1 cellular context compared by ENCODE assay signal in genomic region chr11:123430736-123431356, GRCh38.
TF ChIP-seq lines count a peak whose summit lies in the region.

No MANE protein-coding gene starts in this region.

TF ChIP-seq in GM12878, 131 proteins besides CTCF, POLR2A, EP300 and RAD21 (continued from another document):
- TF ChIP-seq, protein P1, sequence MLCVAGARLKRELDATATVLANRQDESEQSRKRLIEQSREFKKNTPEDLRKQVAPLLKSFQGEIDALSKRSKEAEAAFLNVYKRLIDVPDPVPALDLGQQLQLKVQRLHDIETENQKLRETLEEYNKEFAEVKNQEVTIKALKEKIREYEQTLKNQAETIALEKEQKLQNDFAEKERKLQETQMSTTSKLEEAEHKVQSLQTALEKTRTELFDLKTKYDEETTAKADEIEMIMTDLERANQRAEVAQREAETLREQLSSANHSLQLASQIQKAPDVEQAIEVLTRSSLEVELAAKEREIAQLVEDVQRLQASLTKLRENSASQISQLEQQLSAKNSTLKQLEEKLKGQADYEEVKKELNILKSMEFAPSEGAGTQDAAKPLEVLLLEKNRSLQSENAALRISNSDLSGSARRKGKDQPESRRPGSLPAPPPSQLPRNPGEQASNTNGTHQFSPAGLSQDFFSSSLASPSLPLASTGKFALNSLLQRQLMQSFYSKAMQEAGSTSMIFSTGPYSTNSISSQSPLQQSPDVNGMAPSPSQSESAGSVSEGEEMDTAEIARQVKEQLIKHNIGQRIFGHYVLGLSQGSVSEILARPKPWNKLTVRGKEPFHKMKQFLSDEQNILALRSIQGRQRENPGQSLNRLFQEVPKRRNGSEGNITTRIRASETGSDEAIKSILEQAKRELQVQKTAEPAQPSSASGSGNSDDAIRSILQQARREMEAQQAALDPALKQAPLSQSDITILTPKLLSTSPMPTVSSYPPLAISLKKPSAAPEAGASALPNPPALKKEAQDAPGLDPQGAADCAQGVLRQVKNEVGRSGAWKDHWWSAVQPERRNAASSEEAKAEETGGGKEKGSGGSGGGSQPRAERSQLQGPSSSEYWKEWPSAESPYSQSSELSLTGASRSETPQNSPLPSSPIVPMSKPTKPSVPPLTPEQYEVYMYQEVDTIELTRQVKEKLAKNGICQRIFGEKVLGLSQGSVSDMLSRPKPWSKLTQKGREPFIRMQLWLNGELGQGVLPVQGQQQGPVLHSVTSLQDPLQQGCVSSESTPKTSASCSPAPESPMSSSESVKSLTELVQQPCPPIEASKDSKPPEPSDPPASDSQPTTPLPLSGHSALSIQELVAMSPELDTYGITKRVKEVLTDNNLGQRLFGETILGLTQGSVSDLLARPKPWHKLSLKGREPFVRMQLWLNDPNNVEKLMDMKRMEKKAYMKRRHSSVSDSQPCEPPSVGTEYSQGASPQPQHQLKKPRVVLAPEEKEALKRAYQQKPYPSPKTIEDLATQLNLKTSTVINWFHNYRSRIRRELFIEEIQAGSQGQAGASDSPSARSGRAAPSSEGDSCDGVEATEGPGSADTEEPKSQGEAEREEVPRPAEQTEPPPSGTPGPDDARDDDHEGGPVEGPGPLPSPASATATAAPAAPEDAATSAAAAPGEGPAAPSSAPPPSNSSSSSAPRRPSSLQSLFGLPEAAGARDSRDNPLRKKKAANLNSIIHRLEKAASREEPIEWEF (IDR thresholded peaks at IDR 0.05; ENCODE audit: insufficient replicate concordance, low read depth, low read length): no peak
- TF ChIP-seq IRF4 (IDR thresholded peaks at IDR 0.05; ENCODE audit: low read depth, low read length) (no peak), ZZZ3 (IDR thresholded peaks at IDR 0.05; ENCODE audit: control insufficient read depth, insufficient read length, low read depth) (no peak), LARP7 (IDR thresholded peaks at IDR 0.05) (no peak), SREBF2 (IDR thresholded peaks at IDR 0.05; ENCODE audit: low read length) (no peak), RUNX3 (IDR thresholded peaks at IDR 0.05; ENCODE audit: low read length) (no peak), E4F1 (IDR thresholded peaks at IDR 0.05; ENCODE audit: borderline replicate concordance, partially characterized antibody) (no peak), BMI1 (IDR thresholded peaks at IDR 0.05; ENCODE audit: borderline replicate concordance) (no peak), CHD4 (IDR thresholded peaks at IDR 0.05) (no peak), GATAD2B (conservative IDR thresholded peaks at IDR 0.05; ENCODE audit: low read depth) (no peak; the same call in 1 of the 2 replicates), DPF2 (IDR thresholded peaks at IDR 0.05) (0 out of 2 replicates have a peak, but pooled peaks have one; percentile 37), KLF5 (IDR thresholded peaks at IDR 0.05; ENCODE audit: partially characterized antibody) (no peak), SP1 (IDR thresholded peaks at IDR 0.05; ENCODE audit: low read depth, low read length) (no peak), TCF3 (IDR thresholded peaks at IDR 0.05; ENCODE audit: borderline replicate concordance, insufficient read depth, low read depth, low read length) (0 out of 2 replicates have a peak, but pooled peaks have one; percentile 4), ESRRA (IDR thresholded peaks at IDR 0.05; ENCODE audit: low read length) (no peak), PAX5 (IDR thresholded peaks at IDR 0.05; ENCODE audit: borderline replicate concordance, low read depth, low read length) (no peak), MYC (IDR thresholded peaks at IDR 0.05; ENCODE audit: insufficient read depth, insufficient read length, insufficient replicate concordance, low read length, severe bottlenecking) (no peak), SUZ12 (IDR thresholded peaks at IDR 0.05; ENCODE audit: unreplicated experiment) (no peak), IKZF1 (conservative IDR thresholded peaks at IDR 0.05) (peak; percentile 86), RBBP5 (conservative IDR thresholded peaks at IDR 0.05) (no peak), CBX5 (IDR thresholded peaks at IDR 0.05; ENCODE audit: low read depth) (no peak), CEBPB (IDR thresholded peaks at IDR 0.05; ENCODE audit: borderline replicate concordance in 1 of 2, low read depth in 2 of 2, low read length in 2 of 2) (no peak), ZNF384 (IDR thresholded peaks at IDR 0.05; ENCODE audit: borderline replicate concordance, low read depth, low read length) (no peak), SPI1 (IDR thresholded peaks at IDR 0.05; ENCODE audit: borderline replicate concordance, insufficient read depth, low read depth, low read length) (peak; percentile 4; the same call in 1 of the 2 replicates)
- TF ChIP-seq, protein P2, sequence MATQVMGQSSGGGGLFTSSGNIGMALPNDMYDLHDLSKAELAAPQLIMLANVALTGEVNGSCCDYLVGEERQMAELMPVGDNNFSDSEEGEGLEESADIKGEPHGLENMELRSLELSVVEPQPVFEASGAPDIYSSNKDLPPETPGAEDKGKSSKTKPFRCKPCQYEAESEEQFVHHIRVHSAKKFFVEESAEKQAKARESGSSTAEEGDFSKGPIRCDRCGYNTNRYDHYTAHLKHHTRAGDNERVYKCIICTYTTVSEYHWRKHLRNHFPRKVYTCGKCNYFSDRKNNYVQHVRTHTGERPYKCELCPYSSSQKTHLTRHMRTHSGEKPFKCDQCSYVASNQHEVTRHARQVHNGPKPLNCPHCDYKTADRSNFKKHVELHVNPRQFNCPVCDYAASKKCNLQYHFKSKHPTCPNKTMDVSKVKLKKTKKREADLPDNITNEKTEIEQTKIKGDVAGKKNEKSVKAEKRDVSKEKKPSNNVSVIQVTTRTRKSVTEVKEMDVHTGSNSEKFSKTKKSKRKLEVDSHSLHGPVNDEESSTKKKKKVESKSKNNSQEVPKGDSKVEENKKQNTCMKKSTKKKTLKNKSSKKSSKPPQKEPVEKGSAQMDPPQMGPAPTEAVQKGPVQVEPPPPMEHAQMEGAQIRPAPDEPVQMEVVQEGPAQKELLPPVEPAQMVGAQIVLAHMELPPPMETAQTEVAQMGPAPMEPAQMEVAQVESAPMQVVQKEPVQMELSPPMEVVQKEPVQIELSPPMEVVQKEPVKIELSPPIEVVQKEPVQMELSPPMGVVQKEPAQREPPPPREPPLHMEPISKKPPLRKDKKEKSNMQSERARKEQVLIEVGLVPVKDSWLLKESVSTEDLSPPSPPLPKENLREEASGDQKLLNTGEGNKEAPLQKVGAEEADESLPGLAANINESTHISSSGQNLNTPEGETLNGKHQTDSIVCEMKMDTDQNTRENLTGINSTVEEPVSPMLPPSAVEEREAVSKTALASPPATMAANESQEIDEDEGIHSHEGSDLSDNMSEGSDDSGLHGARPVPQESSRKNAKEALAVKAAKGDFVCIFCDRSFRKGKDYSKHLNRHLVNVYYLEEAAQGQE (IDR thresholded peaks at IDR 0.05; ENCODE audit: low read depth, low read length): no peak
- TF ChIP-seq, protein P3, sequence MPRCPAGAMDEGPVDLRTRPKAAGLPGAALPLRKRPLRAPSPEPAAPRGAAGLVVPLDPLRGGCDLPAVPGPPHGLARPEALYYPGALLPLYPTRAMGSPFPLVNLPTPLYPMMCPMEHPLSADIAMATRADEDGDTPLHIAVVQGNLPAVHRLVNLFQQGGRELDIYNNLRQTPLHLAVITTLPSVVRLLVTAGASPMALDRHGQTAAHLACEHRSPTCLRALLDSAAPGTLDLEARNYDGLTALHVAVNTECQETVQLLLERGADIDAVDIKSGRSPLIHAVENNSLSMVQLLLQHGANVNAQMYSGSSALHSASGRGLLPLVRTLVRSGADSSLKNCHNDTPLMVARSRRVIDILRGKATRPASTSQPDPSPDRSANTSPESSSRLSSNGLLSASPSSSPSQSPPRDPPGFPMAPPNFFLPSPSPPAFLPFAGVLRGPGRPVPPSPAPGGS (IDR thresholded peaks at IDR 0.05; ENCODE audit: borderline replicate concordance, insufficient read depth, low read depth, low read length, poor library complexity, severe bottlenecking): no peak
- TF ChIP-seq, protein P4, sequence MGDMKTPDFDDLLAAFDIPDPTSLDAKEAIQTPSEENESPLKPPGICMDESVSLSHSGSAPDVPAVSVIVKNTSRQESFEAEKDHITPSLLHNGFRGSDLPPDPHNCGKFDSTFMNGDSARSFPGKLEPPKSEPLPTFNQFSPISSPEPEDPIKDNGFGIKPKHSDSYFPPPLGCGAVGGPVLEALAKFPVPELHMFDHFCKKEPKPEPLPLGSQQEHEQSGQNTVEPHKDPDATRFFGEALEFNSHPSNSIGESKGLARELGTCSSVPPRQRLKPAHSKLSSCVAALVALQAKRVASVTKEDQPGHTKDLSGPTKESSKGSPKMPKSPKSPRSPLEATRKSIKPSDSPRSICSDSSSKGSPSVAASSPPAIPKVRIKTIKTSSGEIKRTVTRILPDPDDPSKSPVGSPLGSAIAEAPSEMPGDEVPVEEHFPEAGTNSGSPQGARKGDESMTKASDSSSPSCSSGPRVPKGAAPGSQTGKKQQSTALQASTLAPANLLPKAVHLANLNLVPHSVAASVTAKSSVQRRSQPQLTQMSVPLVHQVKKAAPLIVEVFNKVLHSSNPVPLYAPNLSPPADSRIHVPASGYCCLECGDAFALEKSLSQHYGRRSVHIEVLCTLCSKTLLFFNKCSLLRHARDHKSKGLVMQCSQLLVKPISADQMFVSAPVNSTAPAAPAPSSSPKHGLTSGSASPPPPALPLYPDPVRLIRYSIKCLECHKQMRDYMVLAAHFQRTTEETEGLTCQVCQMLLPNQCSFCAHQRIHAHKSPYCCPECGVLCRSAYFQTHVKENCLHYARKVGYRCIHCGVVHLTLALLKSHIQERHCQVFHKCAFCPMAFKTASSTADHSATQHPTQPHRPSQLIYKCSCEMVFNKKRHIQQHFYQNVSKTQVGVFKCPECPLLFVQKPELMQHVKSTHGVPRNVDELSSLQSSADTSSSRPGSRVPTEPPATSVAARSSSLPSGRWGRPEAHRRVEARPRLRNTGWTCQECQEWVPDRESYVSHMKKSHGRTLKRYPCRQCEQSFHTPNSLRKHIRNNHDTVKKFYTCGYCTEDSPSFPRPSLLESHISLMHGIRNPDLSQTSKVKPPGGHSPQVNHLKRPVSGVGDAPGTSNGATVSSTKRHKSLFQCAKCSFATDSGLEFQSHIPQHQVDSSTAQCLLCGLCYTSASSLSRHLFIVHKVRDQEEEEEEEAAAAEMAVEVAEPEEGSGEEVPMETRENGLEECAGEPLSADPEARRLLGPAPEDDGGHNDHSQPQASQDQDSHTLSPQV (IDR thresholded peaks at IDR 0.05): no peak
